ENCODE assay signal across 22 cellular contexts in the genomic region with DNA sequence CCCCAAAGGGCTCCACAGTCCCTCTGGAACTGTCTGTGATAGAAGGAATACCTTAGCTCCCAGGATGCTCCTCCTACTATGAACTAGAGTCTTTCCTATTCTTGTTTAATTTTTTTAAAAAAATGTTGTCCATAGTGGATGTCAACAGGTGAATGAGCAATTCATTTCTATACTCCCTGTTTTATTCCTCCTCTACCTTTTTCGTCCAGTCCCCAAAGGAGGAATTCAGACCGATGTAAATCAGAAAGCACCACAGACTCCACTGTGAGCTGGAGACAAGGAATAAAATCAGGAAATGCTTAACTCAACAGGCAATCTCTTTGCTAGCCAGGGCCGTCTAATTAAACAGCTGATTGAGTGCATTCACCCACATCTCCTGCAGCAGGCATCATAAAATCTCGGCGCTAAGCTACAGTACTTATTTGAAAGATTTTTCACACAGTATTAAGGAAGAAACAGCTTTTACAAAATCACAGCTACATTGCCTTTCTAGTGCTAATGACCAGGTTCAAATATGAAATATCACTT.
"Had no signal": no experiment of that assay in that cellular context is flagged by ENCODE, and none has a peak within 500 bp of the region (broad histone marks: within the 10 kb centered on the region; RNA-seq: fewer than 3 reads in every experiment).

No MANE protein-coding gene starts in this region.

- DNase-seq: activated B cell treated with CpG ODN at 0.5 μM for 24 hours; activated CD4-positive, alpha-beta T cell treated with anti-CD3 and anti-CD28 coated beads for 36 hours; activated CD4-positive, alpha-beta T cell treated with anti-CD3 and anti-CD28 coated beads, Interleukin-2, amount 50 U/mL, for 4 hours; activated CD8-positive, alpha-beta memory T cell treated with anti-CD3 and anti-CD28 coated beads for 24 hours; activated CD8-positive, alpha-beta memory T cell treated with anti-CD3 and anti-CD28 coated beads, Interleukin-2, amount 50 U/mL, for 4 hours; activated naive CD4-positive, alpha-beta T cell; activated naive CD8-positive, alpha-beta T cell treated with anti-CD3 and anti-CD28 coated beads for 36 hours; activated T-cell treated with anti-CD3 and anti-CD28 coated beads, Interleukin-2, amount 50 U/mL, for 4 hours; central memory CD4-positive, alpha-beta T cell; endodermal cell; esophagus squamous epithelium; head of caudate nucleus; hypothalamus; midbrain; natural killer cell; right lobe of liver; stimulated activated CD4-positive, alpha-beta T cell treated with anti-CD3 and anti-CD28 coated beads, Interleukin-2, amount 100 ng/mL, for 24 hours; stimulated activated naive CD8-positive, alpha-beta T cell treated with anti-CD3 and anti-CD28 coated beads, Interleukin-15, amount 100 ng/mL, for 72 hours; T1000; tibial artery had no signal

- H3K4me1 ChIP-seq: esophagus squamous epithelium, right lobe of liver, tibial artery had no signal

- H3K27ac ChIP-seq: esophagus squamous epithelium, gastroesophageal sphincter, right lobe of liver, skin epidermis, tibial artery had no signal

- H3K4me3 ChIP-seq: esophagus squamous epithelium, gastroesophageal sphincter, right lobe of liver, skin epidermis, tibial artery had no signal

- H3K36me3 ChIP-seq: esophagus squamous epithelium, gastroesophageal sphincter, right lobe of liver, tibial artery had no signal

- H3K9me3 ChIP-seq: esophagus squamous epithelium, gastroesophageal sphincter, right lobe of liver, tibial artery had no signal

- H3K27me3 ChIP-seq: esophagus squamous epithelium, gastroesophageal sphincter, right lobe of liver, tibial artery had no signal
